ENCODE assay signal across 11 cellular contexts in the genomic region with DNA sequence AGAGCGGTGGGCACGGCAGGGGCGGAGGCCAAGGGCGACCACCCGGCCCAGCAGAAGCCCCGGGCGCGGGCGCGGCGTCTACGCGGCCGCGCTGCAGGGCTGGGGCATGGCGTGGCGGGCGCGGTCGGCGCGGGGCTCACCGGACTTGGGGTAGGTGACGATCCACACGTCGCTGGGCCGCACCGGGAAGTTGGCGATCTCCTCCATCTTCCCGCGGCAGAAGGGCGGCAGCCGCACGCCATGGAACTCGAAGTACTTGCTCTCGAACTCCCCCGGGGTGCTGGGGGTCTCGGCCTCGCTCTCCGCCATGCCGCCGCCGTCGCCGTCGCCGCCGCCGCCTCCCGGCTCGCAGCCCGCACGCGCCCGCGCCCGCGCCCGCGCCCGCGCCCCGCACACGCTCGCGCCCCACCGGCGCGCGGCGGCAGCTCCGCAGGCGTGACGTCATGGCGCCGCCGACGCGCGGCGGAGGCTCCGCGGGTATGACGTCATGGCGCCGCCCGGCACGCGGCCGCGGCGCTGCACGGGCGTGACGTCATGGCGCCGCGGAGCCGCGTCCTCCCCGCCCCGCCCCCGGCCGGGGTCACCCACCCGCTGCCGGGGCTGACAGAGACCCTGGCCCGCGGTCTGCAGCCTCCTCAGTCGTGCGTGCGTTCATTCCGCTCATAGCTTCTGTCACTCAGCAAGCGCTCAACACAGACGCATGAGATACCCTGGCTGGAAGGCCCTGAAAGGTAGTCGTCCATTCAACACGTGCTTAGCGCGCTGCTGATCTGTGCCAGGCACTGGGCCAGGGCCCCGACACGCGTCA. TPM values are rescaled to one million over a fixed set of nuclear protein-coding genes. Genes with fewer than 3 reads are reported as not detected.
A peak's percentile ranks its signal among the peaks of the same experiment; 100 is the strongest.
DNase-seq lines count a peak whose midpoint lies in the region; ATAC-seq, FAIRE-seq and TF ChIP-seq lines count a peak whose summit lies in the region.
"Had no signal": no experiment of that assay in that cellular context is flagged by ENCODE, and none has a peak within 500 bp of the region (broad histone marks: within the 10 kb centered on the region; RNA-seq: fewer than 3 reads in every experiment).

A gene with protein sequence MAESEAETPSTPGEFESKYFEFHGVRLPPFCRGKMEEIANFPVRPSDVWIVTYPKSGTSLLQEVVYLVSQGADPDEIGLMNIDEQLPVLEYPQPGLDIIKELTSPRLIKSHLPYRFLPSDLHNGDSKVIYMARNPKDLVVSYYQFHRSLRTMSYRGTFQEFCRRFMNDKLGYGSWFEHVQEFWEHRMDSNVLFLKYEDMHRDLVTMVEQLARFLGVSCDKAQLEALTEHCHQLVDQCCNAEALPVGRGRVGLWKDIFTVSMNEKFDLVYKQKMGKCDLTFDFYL (minus strand): TSS at position 440 of the 808 bp plus-strand sequence. CDS start 131 bp downstream, at position 309.

- no peak for ATAC-seq in activated CD4-positive, alpha-beta T cell treated with anti-CD3 and anti-CD28 coated beads for 36 hours
- peak in 3 of 4 donors; percentile 34 to 50 (median 37) for ATAC-seq in heart left ventricle

- no peak for TF ChIP-seq CTCF in heart left ventricle (IDR thresholded peaks at IDR 0.05)

- H3K9me3 Mint-ChIP-seq in activated CD4-positive, alpha-beta T cell treated with anti-CD3 and anti-CD28 coated beads for 36 hours (ENCODE audit: low read depth), result no peaks in the 10 kb centered on the region
- no peaks in the 10 kb centered on the region for H3K9me3 Mint-ChIP-seq in activated T-helper 1 cell treated with anti-CD3 and anti-CD28 coated beads, Interleukin-12 subunit alpha, Interleukin-12 subunit beta, Interleukin-2, Interleukin-4 antibody, amounts not matched to agents 30 ng/mL and 10 ng/mL and 1 ng/mL, durations not matched to agents 14 hours and 24 hours and 36 hours

- H3K36me3 Mint-ChIP-seq in activated CD4-positive, alpha-beta T cell treated with anti-CD3 and anti-CD28 coated beads for 36 hours (ENCODE audit: low read depth), result no peaks in the 10 kb centered on the region
- no peaks in the 10 kb centered on the region for H3K36me3 Mint-ChIP-seq in activated T-helper 1 cell treated with anti-CD3 and anti-CD28 coated beads, Interleukin-12 subunit alpha, Interleukin-12 subunit beta, Interleukin-2, Interleukin-4 antibody, amounts not matched to agents 30 ng/mL and 10 ng/mL and 1 ng/mL, durations not matched to agents 14 hours and 24 hours and 36 hours (ENCODE audit: low read depth)

- H3K27me3 Mint-ChIP-seq in activated CD4-positive, alpha-beta T cell treated with anti-CD3 and anti-CD28 coated beads for 36 hours, result peaks cover 58% of the 10 kb centered on the region
- H3K27me3 Mint-ChIP-seq in activated T-helper 1 cell treated with anti-CD3 and anti-CD28 coated beads, Interleukin-12 subunit alpha, Interleukin-12 subunit beta, Interleukin-2, Interleukin-4 antibody, amounts not matched to agents 30 ng/mL and 10 ng/mL and 1 ng/mL, durations not matched to agents 14 hours and 24 hours and 36 hours (ENCODE audit: insufficient read depth), result peaks cover 30% of the 10 kb centered on the region

- H3K27me3 ChIP-seq in heart left ventricle (peaks cover 8 to 65% (median 28%) of the 10 kb centered on the region in 9 donors), skeletal muscle satellite cell (ENCODE audit: control insufficient read depth, insufficient read depth, low read length) (peaks cover 57% of the 10 kb centered on the region)

- no peak for TF ChIP-seq POLR2A in heart left ventricle (IDR thresholded peaks at IDR 0.05)

- no peak within 1 kb of the TSS for H3K9ac ChIP-seq in skeletal muscle satellite cell (ENCODE audit: low read depth, low read length)

- H3K27ac ChIP-seq in heart left ventricle, result no peak within 1 kb of the TSS
- H3K27ac ChIP-seq: C4-2B had no signal

- DNase-seq in activated CD4-positive, alpha-beta T cell treated with anti-CD3 and anti-CD28 coated beads for 36 hours, result peak; percentile 30
- DNase-seq in activated CD4-positive, alpha-beta T cell treated with anti-CD3 and anti-CD28 coated beads, Interleukin-2, amount 50 U/mL, for 48 hours, result no peak
- DNase-seq in SK-MEL-5 (ENCODE audit: low read depth, low spot score) (peak; percentile 58), heart left ventricle (no peak), HTR-8/SVneo (ENCODE audit: insufficient read length, low spot score) (no peak), NCI-H226 (no peak)
- no peak for DNase-seq in activated T-helper 1 cell treated with anti-CD3 and anti-CD28 coated beads, Interleukin-12 subunit alpha, Interleukin-12 subunit beta, Interleukin-2, Interleukin-4 antibody, amounts not matched to agents 30 ng/mL and 10 ng/mL and 1 ng/mL, durations not matched to agents 14 hours and 24 hours and 36 hours (ENCODE audit: low spot score)

- H3K27ac Mint-ChIP-seq in activated CD4-positive, alpha-beta T cell treated with anti-CD3 and anti-CD28 coated beads for 36 hours, result no peak within 1 kb of the TSS
- no peak within 1 kb of the TSS for H3K27ac Mint-ChIP-seq in activated T-helper 1 cell treated with anti-CD3 and anti-CD28 coated beads, Interleukin-12 subunit alpha, Interleukin-12 subunit beta, Interleukin-2, Interleukin-4 antibody, amounts not matched to agents 30 ng/mL and 10 ng/mL and 1 ng/mL, durations not matched to agents 14 hours and 24 hours and 36 hours

- peaks cover 0 to 3% (median 0%) of the 10 kb centered on the region in 12 donors for H3K9me3 ChIP-seq in heart left ventricle
- no peaks in the 10 kb centered on the region for H3K9me3 ChIP-seq in skeletal muscle satellite cell (replicated peaks; ENCODE audit: low read length)

- H3K4me1 ChIP-seq in heart left ventricle (peaks cover 0 to 14% (median 0%) of the 10 kb centered on the region in 12 donors), skeletal muscle satellite cell (ENCODE audit: control insufficient read depth, insufficient read depth, low read length) (no peaks in the 10 kb centered on the region)

- peak within 1 kb of the TSS in 2 of 12 donors; percentile 9 to 37 for H3K4me3 ChIP-seq in heart left ventricle
- peak within 1 kb of the TSS; percentile 62 for H3K4me3 ChIP-seq in skeletal muscle satellite cell (ENCODE audit: low read length)

- H3K4me2 ChIP-seq in skeletal muscle satellite cell (ENCODE audit: low read length), result peak within 1 kb of the TSS; percentile 65

- CTCF ChIA-PET in activated CD4-positive, alpha-beta T cell treated with anti-CD3 and anti-CD28 coated beads for 36 hours (lab: Charles Lee), result interaction anchor here (0.6 to 1.0 kb wide), 2 partner anchors 20 to 39 kb away, joined by 3 read pairs; no protein-coding TSS in a partner anchor

- no peaks in the 10 kb centered on the region for H3K4me1 Mint-ChIP-seq in activated CD4-positive, alpha-beta T cell treated with anti-CD3 and anti-CD28 coated beads for 36 hours
- no peaks in the 10 kb centered on the region for H3K4me1 Mint-ChIP-seq in activated T-helper 1 cell treated with anti-CD3 and anti-CD28 coated beads, Interleukin-12 subunit alpha, Interleukin-12 subunit beta, Interleukin-2, Interleukin-4 antibody, amounts not matched to agents 30 ng/mL and 10 ng/mL and 1 ng/mL, durations not matched to agents 14 hours and 24 hours and 36 hours (ENCODE audit: low read depth)

- peak within 1 kb of the TSS; percentile 23 for H3K4me3 Mint-ChIP-seq in activated CD4-positive, alpha-beta T cell treated with anti-CD3 and anti-CD28 coated beads for 36 hours
- no peak within 1 kb of the TSS for H3K4me3 Mint-ChIP-seq in activated T-helper 1 cell treated with anti-CD3 and anti-CD28 coated beads, Interleukin-12 subunit alpha, Interleukin-12 subunit beta, Interleukin-2, Interleukin-4 antibody, amounts not matched to agents 30 ng/mL and 10 ng/mL and 1 ng/mL, durations not matched to agents 14 hours and 24 hours and 36 hours

- WGBS in heart left ventricle, 4 donors, result 1 to 8% (median 3%) methylated on average over 7 to 121 of the region's 121 CpGs

- POLR2A ChIA-PET in activated CD4-positive, alpha-beta T cell treated with anti-CD3 and anti-CD28 coated beads for 36 hours (lab: Charles Lee), result no interaction called here

- no peaks in the 10 kb centered on the region for H3K36me3 ChIP-seq in heart left ventricle
- no peaks in the 10 kb centered on the region for H3K36me3 ChIP-seq in skeletal muscle satellite cell (ENCODE audit: insufficient read depth, low read length)

- in situ Hi-C loops in SK-MEL-5 (cut with HindIII; ENCODE audit: low pct_unique_long_range_greater_than_20kb, low sequenced_read_pairs), result no loop called here

- no peak for FAIRE-seq in HTR-8/SVneo (lab: Jason Lieb, UNC)
- FAIRE-seq: endometrium had no signal

- intact Hi-C loops in activated CD4-positive, alpha-beta T cell treated with anti-CD3 and anti-CD28 coated beads for 36 hours (cut with DNase I, micrococcal nuclease), result no loop called here
- intact Hi-C loops in heart left ventricle (cut with DNase I), result no loop called here
- intact Hi-C loops in activated T-helper 1 cell treated with anti-CD3 and anti-CD28 coated beads, Interleukin-12 subunit alpha, Interleukin-12 subunit beta, Interleukin-2, Interleukin-4 antibody, amounts not matched to agents 30 ng/mL and 10 ng/mL and 1 ng/mL, durations not matched to agents 14 hours and 24 hours and 36 hours (cut with micrococcal nuclease), result no loop called here

RNA-seq across cellular contexts. Expression of the gene that starts here (rescaled TPM):
- total RNA-seq in activated CD4-positive, alpha-beta T cell treated with anti-CD3 and anti-CD28 coated beads for 36 hours, result under 1 TPM; 0.07 to 0.14 TPM
- total RNA-seq in SK-MEL-5 (2014; rRNA removed; shearing (Covaris generic)), result 1.8 and 2.0 TPM in 2 replicates
- polyA plus RNA-seq in SK-MEL-5 (2015; cell fraction: cytosol; rRNA removed), result 3.5 and 4.1 TPM in 2 replicates
- polyA plus RNA-seq in SK-MEL-5 (2015; cell fraction: nucleus; rRNA removed), result 43.0 and 59.2 TPM in 2 replicates
- under 1 TPM in 3 of 9 donors, not detected in 6; 0.07 to 0.92 (median 0.21) TPM for total RNA-seq in heart left ventricle
- polyA plus RNA-seq in heart left ventricle, result under 1 TPM; 0.19 to 0.24 TPM
- total RNA-seq in skeletal muscle satellite cell (2012; rRNA removed), result 0.25 and 0.87 TPM in 2 replicates
- total RNA-seq in activated T-helper 1 cell treated with anti-CD3 and anti-CD28 coated beads, Interleukin-12 subunit alpha, Interleukin-12 subunit beta, Interleukin-2, Interleukin-4 antibody, amounts not matched to agents 30 ng/mL and 10 ng/mL and 1 ng/mL, durations not matched to agents 14 hours and 24 hours and 36 hours, result not detected in 2 replicates
- total RNA-seq: M059J had no signal

Comparison
In these comparisons a context has a peak if more than half of its experiments do, and no peak if none do; other contexts are left out.
1. Peak in DNase-seq in activated CD4-positive, alpha-beta T cell treated with anti-CD3 and anti-CD28 coated beads for 36 hours; RNA of the gene not detected or under 1 TPM.
2. Peak in ATAC-seq in heart left ventricle; RNA of the gene not detected or under 1 TPM.